16 cellular contexts compared by ENCODE assay signal in the genomic region with DNA sequence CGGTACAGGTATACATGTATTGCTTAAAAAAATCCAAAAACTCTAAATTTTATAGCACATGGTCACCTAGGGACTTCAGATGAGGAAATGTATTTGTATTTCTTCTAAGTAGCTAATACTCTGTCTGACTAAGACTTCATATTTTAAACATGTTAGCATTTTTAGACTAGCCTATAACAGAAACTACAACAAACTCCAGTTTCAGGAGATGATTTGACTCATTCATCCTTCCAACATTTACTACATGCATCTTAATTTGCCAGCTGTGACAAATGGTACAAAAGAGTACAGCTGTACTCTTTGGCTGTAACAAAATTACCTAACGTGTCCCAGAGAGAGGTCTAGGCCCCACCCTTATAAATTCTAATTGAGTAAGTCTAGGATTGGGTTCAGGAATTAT. TPM values are rescaled to one million over a fixed set of nuclear protein-coding genes. Genes with fewer than 3 reads are reported as not detected.
A peak's percentile ranks its signal among the peaks of the same experiment; 100 is the strongest.
DNase-seq lines count a peak whose midpoint lies in the region; ATAC-seq and TF ChIP-seq lines count a peak whose summit lies in the region.
"Had no signal": no experiment of that assay in that cellular context is flagged by ENCODE, and none has a peak within 500 bp of the region (broad histone marks: within the 10 kb centered on the region; RNA-seq: fewer than 3 reads in every experiment).

No MANE protein-coding gene starts in this region.

- peak overlapping the region; percentile 9; the same call in 1 of the 2 replicates for H3K9ac ChIP-seq in OCI-LY3 (ENCODE audit: low read length)

- intact Hi-C loops in Caco-2 (cut with micrococcal nuclease; ENCODE audit: unreplicated experiment), result no loop called here

- peaks cover 30% of the 10 kb centered on the region for H3K36me3 ChIP-seq in OCI-LY3 (replicated peaks; ENCODE audit: low read depth, low read length)
- H3K36me3 ChIP-seq in Caco-2 (ENCODE audit: control insufficient read depth, insufficient read depth, low read length), result peaks cover 3% of the 10 kb centered on the region; the same call in 1 of the 2 replicates

- no peak overlapping the region for H2AFZ ChIP-seq in OCI-LY3 (ENCODE audit: low read depth, low read length)

- H3K79me2 ChIP-seq in OCI-LY3 (ENCODE audit: low read length), result peaks cover 6% of the 10 kb centered on the region

- DNase-seq in Caco-2, result no peak
- no peak for DNase-seq in foreskin melanocyte
- DNase-seq in omental fat pad (ENCODE audit: low spot score), result no peak
- DNase-seq in GM03348 (ENCODE audit: low spot score), result no peak
- DNase-seq: CD8-positive, alpha-beta T cell; cerebellar nuclear complex; left cardiac atrium; NCI-H1436; stimulated activated CD4-positive, alpha-beta T cell treated with anti-CD3 and anti-CD28 coated beads, Interleukin-15, amount 100 ng/mL, for 24 hours; stimulated activated naive B cell treated with anti-CD40 and anti-IgM and Interleukin-4, amounts not matched to agents 10 μg/mL and 1 μg/mL and 100 μg/mL, for 72 hours had no signal

- H3K9me3 ChIP-seq in OCI-LY3 (ENCODE audit: insufficient read depth, low read length) (no peaks in the 10 kb centered on the region), Caco-2 (no peaks in the 10 kb centered on the region)

- H3K27ac Mint-ChIP-seq in Caco-2 (ENCODE audit: unreplicated experiment), result no peak overlapping the region
- H3K27ac Mint-ChIP-seq: CD8-positive, alpha-beta T cell; T-helper 2 cell treated with Interferon-gamma antibody and Interleukin-4, amounts not matched to agents 5 μg/mL and 100 μg/mL, for 36 hours had no signal

- BruUV-seq in Caco-2 (replicated peaks; lab: Mats Ljungman, UMichigan), result no TSS peak

- peaks cover 17% of the 10 kb centered on the region for H3K36me3 Mint-ChIP-seq in Caco-2 (ENCODE audit: insufficient read depth, unreplicated experiment)

- H4K20me1 ChIP-seq in OCI-LY3 (ENCODE audit: insufficient read depth, low read length), result no peaks in the 10 kb centered on the region

- POLR2A ChIA-PET in Caco-2 (lab: Charles Lee), result no interaction called here

- no peak overlapping the region for H3K4me3 Mint-ChIP-seq in Caco-2 (ENCODE audit: unreplicated experiment)
- H3K4me3 Mint-ChIP-seq: CD8-positive, alpha-beta T cell; neural crest cell; stimulated activated naive B cell treated with anti-CD40 and anti-IgM and Interleukin-4, amounts not matched to agents 10 μg/mL and 1 μg/mL and 100 μg/mL, for 72 hours; T-helper 2 cell treated with Interferon-gamma antibody and Interleukin-4, amounts not matched to agents 5 μg/mL and 100 μg/mL, for 36 hours had no signal

- TF ChIP-seq CTCF in OCI-LY3 (IDR thresholded peaks at IDR 0.05; ENCODE audit: low read depth, low read length) (no peak), Caco-2 (IDR thresholded peaks at IDR 0.05; ENCODE audit: insufficient read depth in 1 of 2, low read depth in 1 of 2, low read length in 1 of 2, severe bottlenecking in 1 of 2, unreplicated experiment in 1 of 2) (no peak), omental fat pad (IDR thresholded peaks at IDR 0.05) (no peak)

- peak overlapping the region; percentile 78 for H3K27ac ChIP-seq in OCI-LY3 (ENCODE audit: low read length)

- H3K4me2 ChIP-seq in OCI-LY3 (ENCODE audit: low read length), result peak overlapping the region; percentile 56

- peak; percentile 76 for ATAC-seq in GM18519 (IDR thresholded peaks at IDR 0.05; ENCODE audit: low FRiP score, unreplicated experiment)
- peak; percentile 67 for ATAC-seq in GM19468 (IDR thresholded peaks at IDR 0.05; ENCODE audit: extremely low read depth, unreplicated experiment)
- ATAC-seq in HG02973 (IDR thresholded peaks at IDR 0.05; ENCODE audit: unreplicated experiment), result peak; percentile 91
- no peak for ATAC-seq in omental fat pad (ENCODE audit: low FRiP score)
- ATAC-seq: CD8-positive, alpha-beta T cell; left cardiac atrium had no signal

- H3K27me3 ChIP-seq in OCI-LY3 (ENCODE audit: low read depth, low read length) (no peaks in the 10 kb centered on the region), Caco-2 (replicated peaks; ENCODE audit: control insufficient read depth, insufficient read depth, low read length) (no peaks in the 10 kb centered on the region)

- H3K27me3 Mint-ChIP-seq in Caco-2 (ENCODE audit: insufficient read depth, unreplicated experiment), result no peaks in the 10 kb centered on the region
- H3K27me3 Mint-ChIP-seq: stimulated activated naive B cell treated with anti-CD40 and anti-IgM and Interleukin-4, amounts not matched to agents 10 μg/mL and 1 μg/mL and 100 μg/mL, for 72 hours had no signal

- H3K4me1 ChIP-seq in OCI-LY3 (ENCODE audit: low read length) (peaks cover 29% of the 10 kb centered on the region), Caco-2 (peaks cover 4% of the 10 kb centered on the region)

- H3K4me1 Mint-ChIP-seq in Caco-2 (ENCODE audit: low read depth, unreplicated experiment), result no peaks in the 10 kb centered on the region
- H3K4me1 Mint-ChIP-seq: neural crest cell had no signal

- CTCF ChIA-PET in Caco-2 (lab: Charles Lee), result interaction anchor here (0.8 kb wide), 1 partner anchor 87 kb away, joined by 3 read pairs; no protein-coding TSS in a partner anchor

- no peaks in the 10 kb centered on the region for H3K9me3 Mint-ChIP-seq in Caco-2 (ENCODE audit: unreplicated experiment)
- H3K9me3 Mint-ChIP-seq: CD8-positive, alpha-beta T cell; neural crest cell; stimulated activated naive B cell treated with anti-CD40 and anti-IgM and Interleukin-4, amounts not matched to agents 10 μg/mL and 1 μg/mL and 100 μg/mL, for 72 hours; T-helper 2 cell treated with Interferon-gamma antibody and Interleukin-4, amounts not matched to agents 5 μg/mL and 100 μg/mL, for 36 hours had no signal

- H3K4me3 ChIP-seq in OCI-LY3 (ENCODE audit: low read length), result peak overlapping the region; percentile 30
- no peak overlapping the region for H3K4me3 ChIP-seq in Caco-2 (ENCODE audit: low read depth, low read length)

RNA-seq across cellular contexts. Expression of a gene that starts 22.2 kb away (rescaled TPM):
- total RNA-seq in Caco-2 (2022) (32.8 and 34.5 TPM in 2 replicates), omental fat pad (10 to 100 TPM in 3 of 4 donors, 1 to 10 TPM in 1; 8.9 to 17.2 (median 10.6) TPM)

RNA-seq across cellular contexts. Expression of a gene that starts 24.7 kb away (rescaled TPM):
- total RNA-seq in Caco-2 (2022) (not detected in 2 replicates), omental fat pad (under 1 TPM in 1 of 4 donors, not detected in 3; 0.44 TPM)
- total RNA-seq: CD8-positive, alpha-beta T cell; left cardiac atrium; neural crest cell had no signal
